1 cellular context compared by ENCODE assay signal in genomic region chr10:97028126-97028831, GRCh38.
TF ChIP-seq lines count a peak whose summit lies in the region.

No MANE protein-coding gene starts in this region.

TF ChIP-seq in IMR-90, 13 proteins besides CTCF, POLR2A, EP300 and RAD21:
- TF ChIP-seq SMC3 (IDR thresholded peaks at IDR 0.05; ENCODE audit: low read depth, low read length): no peak
- TF ChIP-seq NFE2L2 (IDR thresholded peaks at IDR 0.05; ENCODE audit: low read depth, low read length): no peak
- TF ChIP-seq RCOR1 (IDR thresholded peaks at IDR 0.05; ENCODE audit: insufficient replicate concordance, low read length): peak; percentile 99
